ENCODE assay signal across 22 cellular contexts in genomic region chr20:24814556-24815195, GRCh38.
"Had no signal": no experiment of that assay in that cellular context is flagged by ENCODE, and none has a peak within 500 bp of the region (broad histone marks: within the 10 kb centered on the region; RNA-seq: fewer than 3 reads in every experiment).

No MANE protein-coding gene starts in this region.

- H3K4me2 ChIP-seq: smooth muscle cell had no signal

- H3K27me3 ChIP-seq: gastrocnemius medialis, tibial nerve, upper lobe of right lung, vagina had no signal

- DNase-seq: cortex of kidney; dorsolateral prefrontal cortex; effector memory CD4-positive, alpha-beta T cell; gastrocnemius medialis; heart right ventricle; hypothalamus; kidney glomerular epithelial cell; mesendoderm; naive B cell; right cardiac atrium; stimulated activated CD4-positive, alpha-beta T cell treated with anti-CD3 and anti-CD28 coated beads, Interleukin-4, amount 100 ng/mL, for 1 hour; stimulated activated CD8-positive, alpha-beta memory T cell treated with anti-CD3 and anti-CD28 coated beads, Interleukin-4, amount 100 ng/mL, for 48 hours; stimulated activated naive CD8-positive, alpha-beta T cell treated with anti-CD3 and anti-CD28 coated beads, Interleukin-15, Interleukin-2, amounts not matched to agents 100 U/mL and 50 U/mL, for 24 hours; upper lobe of right lung had no signal

- H3K4me1 ChIP-seq: esophagus muscularis mucosa, gastrocnemius medialis, heart right ventricle, suprapubic skin, tibial nerve, upper lobe of right lung, vagina had no signal

- H3K27ac ChIP-seq: dorsolateral prefrontal cortex, epithelial cell of prostate, esophagus muscularis mucosa, gastrocnemius medialis, heart right ventricle, suprapubic skin, tibial nerve, upper lobe of right lung, vagina had no signal

- FAIRE-seq: islet of Langerhans had no signal

- ATAC-seq: gastrocnemius medialis; heart right ventricle; right cardiac atrium; stimulated activated effector memory CD8-positive, alpha-beta T cell treated with anti-CD3 and anti-CD28 coated beads, Interleukin-12 subunit alpha, Interleukin-12 subunit beta, amount 100 ng/mL, for 72 hours; stimulated activated naive CD8-positive, alpha-beta T cell treated with anti-CD3 and anti-CD28 coated beads, Interleukin-15, Interleukin-2, amounts not matched to agents 100 U/mL and 50 U/mL, for 24 hours; upper lobe of right lung had no signal

- H3K9me3 ChIP-seq: esophagus muscularis mucosa, gastrocnemius medialis, heart right ventricle, suprapubic skin, upper lobe of right lung, vagina had no signal

- H3K4me3 ChIP-seq: dorsolateral prefrontal cortex, esophagus muscularis mucosa, gastrocnemius medialis, heart right ventricle, smooth muscle cell, suprapubic skin, tibial nerve, upper lobe of right lung, vagina had no signal

- H3K36me3 ChIP-seq: esophagus muscularis mucosa, gastrocnemius medialis, heart right ventricle, suprapubic skin, tibial nerve, upper lobe of right lung, vagina had no signal
